ENCODE assay signal across 8 cellular contexts in the genomic region with DNA sequence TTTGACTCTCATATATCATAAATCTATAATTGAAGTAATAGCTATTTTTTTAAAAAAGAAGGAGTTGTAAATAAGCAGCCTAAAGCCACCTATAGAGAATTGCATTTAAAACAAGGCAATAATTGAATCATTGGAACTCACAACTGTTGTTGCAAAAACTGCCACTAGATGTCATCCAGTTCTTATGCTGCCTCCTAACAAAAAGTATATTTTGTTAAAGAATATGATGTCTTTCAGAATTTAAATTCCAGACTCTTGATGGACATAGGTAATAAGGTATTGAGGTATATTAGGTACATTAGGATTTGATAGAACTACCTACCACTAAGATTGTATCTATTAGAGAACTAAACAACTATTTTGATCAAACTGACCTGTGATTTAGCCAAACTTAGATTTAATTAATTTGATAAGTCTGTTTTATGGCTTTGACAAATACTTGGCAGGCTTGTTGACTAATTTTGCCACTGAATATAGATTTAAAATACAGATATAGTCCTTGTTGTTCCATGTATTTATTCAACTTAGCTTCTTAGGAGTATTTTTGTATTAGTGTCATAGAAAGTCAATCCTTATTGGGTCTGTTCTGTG.
DNase-seq lines count a peak whose midpoint lies in the region; ATAC-seq and TF ChIP-seq lines count a peak whose summit lies in the region.
"Had no signal": no experiment of that assay in that cellular context is flagged by ENCODE, and none has a peak within 500 bp of the region (broad histone marks: within the 10 kb centered on the region; RNA-seq: fewer than 3 reads in every experiment).

No MANE protein-coding gene starts in this region.

- no peaks in the 10 kb centered on the region for H3K9me3 Mint-ChIP-seq in chondrocyte (ENCODE audit: low read depth)
- peaks cover 4% of the 10 kb centered on the region for H3K9me3 Mint-ChIP-seq in neural crest cell
- peaks cover 3% of the 10 kb centered on the region for H3K9me3 Mint-ChIP-seq in natural killer cell treated with Interleukin-12 subunit alpha and Interleukin-12 subunit beta and Interleukin-15 and Interleukin-18, amount 100 ng/mL, for 72 hours

- no peak for ATAC-seq in natural killer cell treated with Interleukin-12 subunit alpha and Interleukin-12 subunit beta and Interleukin-15 and Interleukin-18, amount 100 ng/mL, for 72 hours
- ATAC-seq: K562 had no signal

- no peaks in the 10 kb centered on the region for H3K36me3 Mint-ChIP-seq in chondrocyte (ENCODE audit: low read depth)
- H3K36me3 Mint-ChIP-seq in neural crest cell (ENCODE audit: low read depth): no peaks in the 10 kb centered on the region
- no peaks in the 10 kb centered on the region for H3K36me3 Mint-ChIP-seq in natural killer cell treated with Interleukin-12 subunit alpha and Interleukin-12 subunit beta and Interleukin-15 and Interleukin-18, amount 100 ng/mL, for 72 hours

- DNase-seq in LoVo (ENCODE audit: low spot score) (peak; percentile 13), chondrocyte (ENCODE audit: low spot score) (no peak), neural crest cell (ENCODE audit: low read depth, low spot score) (no peak), substantia nigra (lab: John Stamatoyannopoulos, UW) (no peak)
- no peak for DNase-seq in activated CD4-positive, alpha-beta T cell treated with anti-CD3 and anti-CD28 coated beads for 48 hours
- DNase-seq in natural killer cell treated with Interleukin-12 subunit alpha and Interleukin-12 subunit beta and Interleukin-15 and Interleukin-18, amount 100 ng/mL, for 72 hours (ENCODE audit: low spot score): no peak

- peak; percentile 37 for TF ChIP-seq CTCF in GM12872 (IDR thresholded peaks at IDR 0.05; ENCODE audit: insufficient read depth, low read depth, low read length)
- TF ChIP-seq CTCF in chondrocyte (IDR thresholded peaks at IDR 0.05): peak; percentile 82
- TF ChIP-seq CTCF in neural crest cell (conservative IDR thresholded peaks at IDR 0.05): peak; percentile 81

- H3K4me1 Mint-ChIP-seq in chondrocyte (ENCODE audit: low read depth) (no peaks in the 10 kb centered on the region), neural crest cell (no peaks in the 10 kb centered on the region)
- no peaks in the 10 kb centered on the region for H3K4me1 Mint-ChIP-seq in natural killer cell treated with Interleukin-12 subunit alpha and Interleukin-12 subunit beta and Interleukin-15 and Interleukin-18, amount 100 ng/mL, for 72 hours (ENCODE audit: low read depth in 2 of 2)

- H3K27me3 Mint-ChIP-seq in chondrocyte (ENCODE audit: low read depth) (peaks cover 12% of the 10 kb centered on the region), neural crest cell (ENCODE audit: low read depth) (no peaks in the 10 kb centered on the region)
- H3K27me3 Mint-ChIP-seq in natural killer cell treated with Interleukin-12 subunit alpha and Interleukin-12 subunit beta and Interleukin-15 and Interleukin-18, amount 100 ng/mL, for 72 hours: no peaks in the 10 kb centered on the region

- H3K27ac ChIP-seq in substantia nigra (ENCODE audit: low read depth, low read length, poor library complexity, severe bottlenecking): no peak overlapping the region

- H3K27ac Mint-ChIP-seq in chondrocyte (ENCODE audit: unreplicated experiment): no peak overlapping the region
- H3K27ac Mint-ChIP-seq in neural crest cell (ENCODE audit: unreplicated experiment): no peak overlapping the region
- H3K27ac Mint-ChIP-seq in natural killer cell treated with Interleukin-12 subunit alpha and Interleukin-12 subunit beta and Interleukin-15 and Interleukin-18, amount 100 ng/mL, for 72 hours: no peak overlapping the region

- no peak overlapping the region for H3K4me3 Mint-ChIP-seq in chondrocyte (ENCODE audit: unreplicated experiment)
- H3K4me3 Mint-ChIP-seq in neural crest cell: no peak overlapping the region
- H3K4me3 Mint-ChIP-seq in natural killer cell treated with Interleukin-12 subunit alpha and Interleukin-12 subunit beta and Interleukin-15 and Interleukin-18, amount 100 ng/mL, for 72 hours: no peak overlapping the region
